Comparison of ENCODE assay signal across 23 cellular contexts in the genomic region with DNA sequence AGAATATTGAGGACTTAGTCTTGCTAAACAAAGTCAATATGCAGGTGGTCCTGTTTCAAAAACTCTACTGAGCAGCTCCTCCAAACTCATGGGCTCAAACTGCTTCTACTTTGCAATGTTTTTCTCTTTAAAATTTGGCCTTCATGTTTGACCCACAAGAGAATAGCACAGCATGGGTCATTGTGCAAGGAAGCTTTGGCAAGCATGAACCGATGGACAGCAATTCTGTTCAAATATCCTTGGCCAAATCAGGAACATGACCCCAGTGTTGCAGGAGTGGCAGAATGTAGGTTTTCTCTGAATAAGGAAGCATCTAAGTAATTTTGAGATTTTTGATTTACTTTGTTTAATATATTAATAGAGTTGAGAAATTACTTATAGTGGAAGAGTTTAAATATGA.
"Had no signal": no experiment of that assay in that cellular context is flagged by ENCODE, and none has a peak within 500 bp of the region (broad histone marks: within the 10 kb centered on the region; RNA-seq: fewer than 3 reads in every experiment).

No MANE protein-coding gene starts in this region.

- H3K4me3 ChIP-seq: coronary artery, esophagus squamous epithelium, gastrocnemius medialis, heart right ventricle, left ventricle myocardium inferior, lower lobe of right lung, mucosa of descending colon had no signal

- H3K27me3 ChIP-seq: esophagus squamous epithelium, gastrocnemius medialis, heart right ventricle had no signal

- DNase-seq: dermis blood vessel endothelial cell; effector CD8-positive, alpha-beta T cell; effector memory CD8-positive, alpha-beta T cell; endodermal cell; erythroblast; esophagus squamous epithelium; foreskin fibroblast; foreskin melanocyte; gastrocnemius medialis; glutamatergic neuron; head of caudate nucleus; heart right ventricle; hippocampal formation; left cardiac atrium; left ventricle myocardium inferior; lower lobe of right lung; mesenchymal stem cell; mucosa of descending colon; naive B cell had no signal

- H3K36me3 ChIP-seq: esophagus squamous epithelium, gastrocnemius medialis, heart right ventricle, left ventricle myocardium inferior, lower lobe of right lung had no signal

- H3K36me3 Mint-ChIP-seq: mesothelial cell of epicardium, naive B cell had no signal

- H3K4me1 ChIP-seq: esophagus squamous epithelium, gastrocnemius medialis, heart right ventricle, left ventricle myocardium inferior, lower lobe of right lung had no signal

- H3K4me1 Mint-ChIP-seq: endodermal cell, naive B cell had no signal

- H3K4me3 Mint-ChIP-seq: effector memory CD8-positive, alpha-beta T cell; endodermal cell; mesothelial cell of epicardium; naive B cell had no signal

- ATAC-seq: effector memory CD8-positive, alpha-beta T cell; esophagus mucosa; gastrocnemius medialis; heart right ventricle; lower lobe of right lung; mucosa of descending colon had no signal

- H3K27me3 Mint-ChIP-seq: effector memory CD8-positive, alpha-beta T cell; naive B cell had no signal

- H3K27ac ChIP-seq: coronary artery, epithelial cell of prostate, esophagus squamous epithelium, gastrocnemius medialis, heart right ventricle, left ventricle myocardium inferior, lower lobe of right lung had no signal

- H3K27ac Mint-ChIP-seq: effector memory CD8-positive, alpha-beta T cell; endodermal cell; mesothelial cell of epicardium; naive B cell had no signal

- H3K9me3 ChIP-seq: esophagus squamous epithelium, gastrocnemius medialis, lower lobe of right lung, mucosa of descending colon had no signal
